Comparison of ENCODE assay signal across 14 cellular contexts in the genomic region with DNA sequence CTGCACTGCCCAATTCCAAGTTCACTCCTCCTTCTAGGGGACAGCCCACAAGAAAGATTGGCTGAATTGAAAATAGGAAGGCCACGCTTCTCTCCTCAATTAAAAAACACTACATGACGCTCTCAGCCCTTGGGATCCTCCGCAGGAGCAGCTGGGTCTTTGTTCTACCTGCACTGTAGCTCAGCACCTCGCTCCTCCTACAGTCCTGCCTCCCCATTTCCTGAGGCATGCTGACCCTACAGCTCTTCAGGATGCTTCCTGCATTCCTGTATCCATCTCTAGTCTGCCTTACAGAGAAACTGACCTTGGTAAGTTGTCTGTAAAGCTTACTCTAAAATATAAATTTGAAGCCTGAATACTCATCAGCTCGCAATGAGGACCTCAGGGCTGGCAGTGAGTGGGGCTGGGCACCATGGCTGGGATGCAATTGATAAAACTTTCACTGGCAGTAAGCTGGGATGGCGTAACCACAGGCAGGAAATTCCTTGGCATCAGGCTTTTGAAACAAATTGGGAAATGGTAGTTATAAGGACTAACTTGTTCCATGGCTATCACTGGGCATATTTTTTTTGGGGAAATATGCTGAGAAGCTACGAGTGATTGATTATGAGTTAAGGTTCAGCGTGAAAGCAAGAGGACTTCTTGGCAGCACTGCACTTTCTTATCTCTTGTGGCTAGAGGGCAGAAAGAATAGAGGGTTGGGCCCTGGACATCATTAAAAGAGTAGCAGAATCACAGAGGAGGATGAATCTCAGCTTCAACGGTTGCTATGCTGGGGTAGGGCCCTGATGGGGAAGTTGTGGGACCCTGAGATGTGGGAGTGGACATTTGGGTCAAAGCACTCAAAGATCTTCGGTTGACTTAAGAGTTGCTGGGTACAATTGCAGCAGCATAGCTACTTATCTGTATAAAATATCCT. TPM values are rescaled to one million over a fixed set of nuclear protein-coding genes. Genes with fewer than 3 reads are reported as not detected.
DNase-seq lines count a peak whose midpoint lies in the region; ATAC-seq and TF ChIP-seq lines count a peak whose summit lies in the region.
"Had no signal": no experiment of that assay in that cellular context is flagged by ENCODE, and none has a peak within 500 bp of the region (broad histone marks: within the 10 kb centered on the region; RNA-seq: fewer than 3 reads in every experiment).

No MANE protein-coding gene starts in this region.

- no peaks in the 10 kb centered on the region for H3K9me3 Mint-ChIP-seq in MCF 10A (ENCODE audit: unreplicated experiment)
- H3K9me3 Mint-ChIP-seq in effector memory CD8-positive, alpha-beta T cell = no peaks in the 10 kb centered on the region
- H3K9me3 Mint-ChIP-seq in stimulated activated naive CD8-positive, alpha-beta T cell treated with anti-CD3 and anti-CD28 coated beads, Interleukin-15, amount 100 ng/mL, for 72 hours = no peaks in the 10 kb centered on the region
- H3K9me3 Mint-ChIP-seq: IgD-negative memory B cell had no signal

- POLR2A ChIA-PET in MCF 10A (lab: Yijun Ruan, JAX) = no interaction called here

- H3K4me1 Mint-ChIP-seq in MCF 10A (ENCODE audit: insufficient read depth, unreplicated experiment) (peaks cover 8% of the 10 kb centered on the region), T-helper 17 cell (peaks cover 47% of the 10 kb centered on the region)
- peaks cover 16 to 24% of the 10 kb centered on the region in 2 donors for H3K4me1 Mint-ChIP-seq in effector memory CD8-positive, alpha-beta T cell (ENCODE audit: low read depth in 2 of 2)
- H3K4me1 Mint-ChIP-seq in stimulated activated naive CD8-positive, alpha-beta T cell treated with anti-CD3 and anti-CD28 coated beads, Interleukin-15, amount 100 ng/mL, for 72 hours = peaks cover 81% of the 10 kb centered on the region

- no peak overlapping the region for H3K27ac Mint-ChIP-seq in MCF 10A (ENCODE audit: low read depth, unreplicated experiment)
- peak overlapping the region; percentile 94 for H3K27ac Mint-ChIP-seq in T-helper 17 cell
- peak overlapping the region; percentile 78 to 94 for H3K27ac Mint-ChIP-seq in effector memory CD8-positive, alpha-beta T cell
- peak overlapping the region; percentile 79 to 97 for H3K27ac Mint-ChIP-seq in stimulated activated naive CD8-positive, alpha-beta T cell treated with anti-CD3 and anti-CD28 coated beads, Interleukin-15, amount 100 ng/mL, for 72 hours
- H3K27ac Mint-ChIP-seq: IgD-negative memory B cell had no signal

- no peaks in the 10 kb centered on the region for H3K36me3 ChIP-seq in breast epithelium
- H3K36me3 ChIP-seq: BLaER1 had no signal

- H3K4me1 ChIP-seq in breast epithelium = no peaks in the 10 kb centered on the region

- DNase-seq in MCF 10A (ENCODE audit: unreplicated experiment) = peak; percentile 67
- no peak for DNase-seq in breast epithelium (ENCODE audit: low spot score in 2 of 2)
- no peak for DNase-seq in T-helper 17 cell
- DNase-seq in effector memory CD8-positive, alpha-beta T cell = no peak
- DNase-seq in stimulated activated naive CD8-positive, alpha-beta T cell treated with anti-CD3 and anti-CD28 coated beads, Interleukin-15, amount 100 ng/mL, for 72 hours = no peak
- no peak for DNase-seq in foreskin fibroblast
- DNase-seq: activated gamma-delta T cell had no signal

- TF ChIP-seq POLR2A in breast epithelium (IDR thresholded peaks at IDR 0.05) = no peak

- no peaks in the 10 kb centered on the region for H3K27me3 ChIP-seq in breast epithelium
- H3K27me3 ChIP-seq: BLaER1 had no signal

- no peak for TF ChIP-seq CTCF in MCF 10A (IDR thresholded peaks at IDR 0.05; ENCODE audit: unreplicated experiment)
- no peak for TF ChIP-seq CTCF in breast epithelium (IDR thresholded peaks at IDR 0.05)
- no peak for TF ChIP-seq CTCF in foreskin fibroblast (IDR thresholded peaks at IDR 0.05; ENCODE audit: low read depth, low read length)

- H3K4me3 Mint-ChIP-seq in MCF 10A (ENCODE audit: unreplicated experiment) (no peak overlapping the region), T-helper 17 cell (peak overlapping the region; percentile 85)
- peak overlapping the region; percentile 52 to 59 for H3K4me3 Mint-ChIP-seq in effector memory CD8-positive, alpha-beta T cell
- peak overlapping the region; percentile 44 to 75 for H3K4me3 Mint-ChIP-seq in stimulated activated naive CD8-positive, alpha-beta T cell treated with anti-CD3 and anti-CD28 coated beads, Interleukin-15, amount 100 ng/mL, for 72 hours

- CTCF ChIA-PET in MCF 10A (lab: Yijun Ruan, JAX) = interaction anchor here (0.6 kb wide), 1 partner anchor 95 kb away, joined by 6 read pairs; no protein-coding TSS in a partner anchor

- BruUV-seq in MCF 10A (replicated peaks; lab: Mats Ljungman, UMichigan) = no TSS peak

- no peaks in the 10 kb centered on the region for H3K9me3 ChIP-seq in breast epithelium
- no peaks in the 10 kb centered on the region for H3K9me3 ChIP-seq in T-helper 17 cell (ENCODE audit: control insufficient read depth, low read length, poor library complexity, severe bottlenecking)
- H3K9me3 ChIP-seq: BLaER1 had no signal

- intact Hi-C loops in MCF 10A (cut with micrococcal nuclease) (no loop called here), breast epithelium (cut with DNase I; ENCODE audit: low total_unique reads) (no loop called here)

- H3K4me3 ChIP-seq in breast epithelium = no peak overlapping the region
- H3K4me3 ChIP-seq in foreskin fibroblast (ENCODE audit: low read depth in 1 of 2, low read length in 2 of 2) = no peak overlapping the region
- H3K4me3 ChIP-seq: BLaER1 had no signal

- no peak for ATAC-seq in T-helper 17 cell
- no peak for ATAC-seq in effector memory CD8-positive, alpha-beta T cell (replicated peaks)
- ATAC-seq in stimulated activated naive CD8-positive, alpha-beta T cell treated with anti-CD3 and anti-CD28 coated beads, Interleukin-15, amount 100 ng/mL, for 72 hours = peak; percentile 34
- ATAC-seq in HG03135 (IDR thresholded peaks at IDR 0.05; ENCODE audit: unreplicated experiment) = no peak
- no peak for ATAC-seq in GM21390 (IDR thresholded peaks at IDR 0.05; ENCODE audit: unreplicated experiment)
- ATAC-seq: Right ventricle myocardium inferior had no signal

- H3K36me3 Mint-ChIP-seq in MCF 10A (ENCODE audit: insufficient read depth, unreplicated experiment) = peaks cover 5% of the 10 kb centered on the region
- peaks cover 10% of the 10 kb centered on the region for H3K36me3 Mint-ChIP-seq in T-helper 17 cell (ENCODE audit: low read depth)
- peaks cover 21% of the 10 kb centered on the region for H3K36me3 Mint-ChIP-seq in effector memory CD8-positive, alpha-beta T cell (ENCODE audit: insufficient read depth)

- H3K27ac ChIP-seq in breast epithelium = no peak overlapping the region
- H3K27ac ChIP-seq: BLaER1 had no signal

- H3K27me3 Mint-ChIP-seq in MCF 10A (ENCODE audit: insufficient read depth, unreplicated experiment) (no peaks in the 10 kb centered on the region), T-helper 17 cell (no peaks in the 10 kb centered on the region)
- no peaks in the 10 kb centered on the region for H3K27me3 Mint-ChIP-seq in effector memory CD8-positive, alpha-beta T cell
- no peaks in the 10 kb centered on the region for H3K27me3 Mint-ChIP-seq in stimulated activated naive CD8-positive, alpha-beta T cell treated with anti-CD3 and anti-CD28 coated beads, Interleukin-15, amount 100 ng/mL, for 72 hours

RNA-seq across cellular contexts. Expression of a gene that starts 11.8 kb away (rescaled TPM):
- total RNA-seq in MCF 10A (2022) (1.4 and 2.4 TPM in 2 replicates), breast epithelium (1 to 10 TPM; 2.6 to 8.5 (median 5.8) TPM), T-helper 17 cell (1 to 10 TPM; 4.4 to 4.6 TPM)
- total RNA-seq: fibroblast of villous mesenchyme had no signal

RNA-seq across cellular contexts. Expression of a gene that starts 26.0 kb away (rescaled TPM):
- total RNA-seq in MCF 10A (2022) (not detected in 2 replicates), breast epithelium (not detected), T-helper 17 cell (10 to 100 TPM; 45.3 to 47.5 TPM)
- total RNA-seq: fibroblast of villous mesenchyme, myocyte, Right ventricle myocardium inferior had no signal

Comparison
In these comparisons a context has a peak if more than half of its experiments do, and no peak if none do; other contexts are left out.
1. RNA of a gene that starts 26.0 kb away (total RNA-seq): 45.3 to 47.5 TPM in T-helper 17 cell; not detected in MCF 10A and not detected in breast epithelium; every median in the first group is over 10 times any median in the second.